8 cellular contexts compared by ENCODE assay signal in genomic region chr12:120317258-120318105, GRCh38. TPM values are rescaled to one million over a fixed set of nuclear protein-coding genes. Genes with fewer than 3 reads are reported as not detected.
DNase-seq lines count a peak whose midpoint lies in the region; FAIRE-seq and TF ChIP-seq lines count a peak whose summit lies in the region.

No MANE protein-coding gene starts in this region.

- H3K27ac Mint-ChIP-seq in H9 (peak overlapping the region; percentile 84 to 97 (median 97); a peak in 6 of 7 replicates), neural crest cell (ENCODE audit: unreplicated experiment) (peak overlapping the region; percentile 52)

- H3K18ac ChIP-seq in H9 (ENCODE audit: insufficient read length, low read depth, low read length), result no peak overlapping the region

- H3K27ac ChIP-seq in H9 (ENCODE audit: insufficient read length, low read depth, low read length), result no peak overlapping the region
- peak overlapping the region; percentile 70 for H3K27ac ChIP-seq in stomach smooth muscle (ENCODE audit: low read length)

- H3K4me1 Mint-ChIP-seq in H9 (peaks cover 10 to 11% of the 10 kb centered on the region in 2 experiments), neural crest cell (peaks cover 14% of the 10 kb centered on the region)

- H3K56ac ChIP-seq in H9 (ENCODE audit: insufficient read length, low read depth, low read length), result no peak overlapping the region

- H3K4me3 ChIP-seq in foreskin fibroblast (ENCODE audit: low read depth in 1 of 2, low read length in 2 of 2) (peak overlapping the region; percentile 49 to 76), stomach smooth muscle (ENCODE audit: low read length in 2 of 2) (peak overlapping the region; percentile 84 to 89)

- peak; percentile 59 for TF ChIP-seq CTCF in H9 (conservative IDR thresholded peaks at IDR 0.05)
- TF ChIP-seq CTCF in foreskin fibroblast (IDR thresholded peaks at IDR 0.05; ENCODE audit: low read depth, low read length), result peak; percentile 66
- TF ChIP-seq CTCF in neural crest cell (conservative IDR thresholded peaks at IDR 0.05), result peak; percentile 68

- WGBS in H9 (ENCODE audit: extremely low coverage, insufficient read length, low lambda C conversion rate), result no CpG with 5 or more reads among the region's 41 CpGs

- no peaks in the 10 kb centered on the region for H3K36me3 Mint-ChIP-seq in H9 (ENCODE audit: insufficient read depth in 1 of 3, low read depth in 3 of 3)
- no peaks in the 10 kb centered on the region for H3K36me3 Mint-ChIP-seq in neural crest cell (ENCODE audit: low read depth)

- H2BK20ac ChIP-seq in H9 (ENCODE audit: low read depth, low read length, poor library complexity, severe bottlenecking), result no peak overlapping the region

- no peaks in the 10 kb centered on the region for H3K79me1 ChIP-seq in H9 (ENCODE audit: insufficient read depth, low read depth, low read length, poor library complexity, severe bottlenecking)

- no peak overlapping the region for H4K8ac ChIP-seq in H9 (replicated peaks; ENCODE audit: insufficient read length, low read depth, low read length)

- H3K9me3 ChIP-seq in H9 (ENCODE audit: control insufficient read depth, low read depth, low read length), result no peaks in the 10 kb centered on the region
- H3K9me3 ChIP-seq in stomach smooth muscle (ENCODE audit: control insufficient read depth in 2 of 2, low read length in 2 of 2), result no peaks in the 10 kb centered on the region

- H3K79me2 ChIP-seq in H9 (ENCODE audit: insufficient read depth, low read length), result no peaks in the 10 kb centered on the region

- peak overlapping the region; percentile 74 to 86 for H3K4me3 Mint-ChIP-seq in H9
- peak overlapping the region; percentile 78 for H3K4me3 Mint-ChIP-seq in neural crest cell

- peak overlapping the region; percentile 4; the same call in 1 of the 2 replicates for H3K14ac ChIP-seq in H9 (ENCODE audit: insufficient read depth, low read length)

- H3K27me3 Mint-ChIP-seq in H9 (ENCODE audit: low read depth), result peaks cover 12% of the 10 kb centered on the region
- H3K27me3 Mint-ChIP-seq in neural crest cell (ENCODE audit: low read depth), result peaks cover 18% of the 10 kb centered on the region

- no peaks in the 10 kb centered on the region for H3K27me3 ChIP-seq in H9 (ENCODE audit: insufficient read depth, low read length)
- peaks cover 0 to 2% of the 10 kb centered on the region in 2 donors for H3K27me3 ChIP-seq in stomach smooth muscle (ENCODE audit: control insufficient read depth in 1 of 2, insufficient read depth in 2 of 2, low read length in 2 of 2)

- no peak overlapping the region for H2BK5ac ChIP-seq in H9 (ENCODE audit: insufficient read length, low read length)

- H2BK120ac ChIP-seq in H9 (ENCODE audit: low read depth, low read length, poor library complexity, severe bottlenecking), result no peak overlapping the region

- H2AK5ac ChIP-seq in H9 (ENCODE audit: insufficient read length, low read length), result no peak overlapping the region

- H2AFZ ChIP-seq in H9 (ENCODE audit: low read length), result no peak overlapping the region

- H3K4me1 ChIP-seq in H9 (ENCODE audit: insufficient read depth, low read length) (no peaks in the 10 kb centered on the region), stomach smooth muscle (ENCODE audit: control insufficient read depth, insufficient read depth, low read length) (peaks cover 7% of the 10 kb centered on the region)

- peak overlapping the region; percentile 66 for H3K4me2 ChIP-seq in H9 (ENCODE audit: insufficient read depth, insufficient read length, low read length)

- H2BK15ac ChIP-seq in H9 (ENCODE audit: low read depth, low read length), result no peak overlapping the region

- DNase-seq in H9, result peak; percentile 100
- DNase-seq in M059J (ENCODE audit: low read depth), result peak; percentile 99
- peak; percentile 100 for DNase-seq in SHP77 (lab: John Stamatoyannopoulos, UW)
- peak; percentile 100 for DNase-seq in activated gamma-delta T cell treated with Interleukin-2 at 50 U/mL for 16 hours
- peak; percentile 98 to 99 for DNase-seq in foreskin fibroblast
- DNase-seq in neural crest cell (ENCODE audit: low read depth, low spot score), result peak; percentile 100

- H3T11ph ChIP-seq in H9 (ENCODE audit: low read length), result no peak overlapping the region

- H4K91ac ChIP-seq in H9 (ENCODE audit: insufficient read length, low read depth, low read length), result no peak overlapping the region

- no peak overlapping the region for H4K5ac ChIP-seq in H9 (ENCODE audit: insufficient read length, low read depth, low read length)

- H3K23me2 ChIP-seq in H9 (ENCODE audit: insufficient read length, low read depth, low read length, poor library complexity, severe bottlenecking), result peaks cover 3% of the 10 kb centered on the region

- H3K9ac ChIP-seq in H9 (ENCODE audit: extremely low read depth, insufficient read length, low read length) (peak overlapping the region; percentile 30), stomach smooth muscle (ENCODE audit: low read length in 2 of 2) (peak overlapping the region; percentile 65 to 83)

- FAIRE-seq in G401.6 (lab: Jason Lieb, UNC), result peak; percentile 99

- no peak overlapping the region for H3K4ac ChIP-seq in H9 (ENCODE audit: low read depth, low read length)

- H3K23ac ChIP-seq in H9 (ENCODE audit: insufficient read length, low read depth, low read length), result no peak overlapping the region

- no peaks in the 10 kb centered on the region for H3K36me3 ChIP-seq in stomach smooth muscle (ENCODE audit: control insufficient read depth in 2 of 2, insufficient read depth in 2 of 2, low read length in 2 of 2)

- no peaks in the 10 kb centered on the region for H4K20me1 ChIP-seq in H9 (ENCODE audit: control insufficient read depth, insufficient read depth, insufficient read length)

- no peak overlapping the region for H2BK12ac ChIP-seq in H9 (ENCODE audit: insufficient read length, low read depth, low read length)

- no peaks in the 10 kb centered on the region for H3K9me3 Mint-ChIP-seq in H9
- no peaks in the 10 kb centered on the region for H3K9me3 Mint-ChIP-seq in neural crest cell

RNA-seq across cellular contexts. Expression of gene PLA2G1B, which starts 10.1 kb away (rescaled TPM):
- total RNA-seq in H9 (2021) (not detected in 2 replicates), neural crest cell (not detected in 2 replicates)
- not detected in 2 replicates for total RNA-seq in M059J (2014; rRNA removed; shearing (Covaris generic))

RNA-seq across cellular contexts. Expression of gene SIRT4, which starts 15.4 kb away (rescaled TPM):
- total RNA-seq in H9 (2021) (1.4 and 2.1 TPM in 2 replicates), neural crest cell (1.7 TPM in 2 replicates)
- 2.2 and 7.4 TPM in 2 replicates for total RNA-seq in M059J (2014; rRNA removed; shearing (Covaris generic))

RNA-seq across cellular contexts. Expression of gene RNU4-1, which starts 24.4 kb away (rescaled TPM):
- total RNA-seq in H9 (2021) (3,262 and 3,277 TPM in 2 replicates), neural crest cell (4,497 and 4,941 TPM in 2 replicates)
- total RNA-seq in M059J (2014; rRNA removed; shearing (Covaris generic)), result under 0.01 TPM in 1 of 2 replicates, not detected in the other

RNA-seq across cellular contexts. Expression of gene RNU4-2, which starts 25.8 kb away (rescaled TPM):
- total RNA-seq in H9 (2021) (2,441 and 2,702 TPM in 2 replicates), neural crest cell (5,010 and 5,494 TPM in 2 replicates)
- total RNA-seq in M059J (2014; rRNA removed; shearing (Covaris generic)), result under 0.01 TPM in 1 of 2 replicates, not detected in the other

RNA-seq across cellular contexts. Expression of gene MSI1, which starts 51.5 kb away (rescaled TPM):
- total RNA-seq in H9 (2021), result 91.5 and 93.2 TPM in 2 replicates
- total RNA-seq in M059J (2014; rRNA removed; shearing (Covaris generic)), result not detected in 2 replicates
- 224 and 229 TPM in 2 replicates for total RNA-seq in neural crest cell

Comparison
In these comparisons a context has a peak if more than half of its experiments do, and no peak if none do; other contexts are left out.
1. RNA of gene RNU4-1, which starts 24.4 kb away (total RNA-seq): 4,497 to 4,941 TPM in neural crest cell and 3,262 to 3,277 TPM in H9; under 0.01 TPM in M059J; every median in the first group is over 1,000 times any median in the second.
2. Peak in every context shown above with its lines, with median percentiles within 50 percentile points of each other: DNase-seq and CTCF ChIP-seq.